12 cellular contexts compared by ENCODE assay signal in genomic region chrX:129553619-129554288, GRCh38. TPM values are rescaled to one million over a fixed set of nuclear protein-coding genes. Genes with fewer than 3 reads are reported as not detected.
DNase-seq lines count a peak whose midpoint lies in the region; ATAC-seq and TF ChIP-seq lines count a peak whose summit lies in the region.
"Had no signal": no experiment of that assay in that cellular context is flagged by ENCODE, and none has a peak within 500 bp of the region (broad histone marks: within the 10 kb centered on the region; RNA-seq: fewer than 3 reads in every experiment).

No MANE protein-coding gene starts in this region.

- H3K36me3 ChIP-seq in OCI-LY7 (ENCODE audit: insufficient read depth, low read length) (peaks cover 19% of the 10 kb centered on the region; the same call in 1 of the 2 replicates), stomach (peaks cover 1 to 23% (median 17%) of the 10 kb centered on the region in 4 donors)
- H3K36me3 ChIP-seq: colonic mucosa had no signal

- POLR2A ChIA-PET in OCI-LY7 (lab: Charles Lee) = interaction anchor here (0.7 to 1.1 kb wide), 2 partner anchors 10 to 474 kb away, joined by 3 read pairs; no protein-coding TSS in a partner anchor

- H3K36me3 Mint-ChIP-seq in chondrocyte (ENCODE audit: low read depth) = peaks cover 37% of the 10 kb centered on the region
- H3K36me3 Mint-ChIP-seq: CD8-positive, alpha-beta memory T cell had no signal

- no peaks in the 10 kb centered on the region for H3K9me3 ChIP-seq in OCI-LY7 (ENCODE audit: low read length)
- H3K9me3 ChIP-seq in stomach = no peaks in the 10 kb centered on the region
- H3K9me3 ChIP-seq: colonic mucosa had no signal

- H3K4me2 ChIP-seq in OCI-LY7 (ENCODE audit: low read length) = peak overlapping the region; percentile 72
- H3K4me2 ChIP-seq: hepatocyte had no signal

- H3K4me3 ChIP-seq in OCI-LY7 (ENCODE audit: low read depth, low read length, poor library complexity, severe bottlenecking) = peak overlapping the region; percentile 24
- no peak overlapping the region for H3K4me3 ChIP-seq in stomach
- H3K4me3 ChIP-seq: colonic mucosa, hepatocyte had no signal

- TF ChIP-seq EP300 in stomach (IDR thresholded peaks at IDR 0.05) = no peak

- intact Hi-C loops in OCI-LY7 (cut with micrococcal nuclease; ENCODE audit: unreplicated experiment) (no loop called here), stomach (cut with DNase I; ENCODE audit: low total_unique reads) (no loop called here)

- CTCF ChIA-PET in OCI-LY7 (lab: Charles Lee; ENCODE audit: unreplicated experiment) = no interaction called here

- TSS peak; percentile 66 for BruUV-seq in OCI-LY7 (replicated peaks; lab: Mats Ljungman, UMichigan)

- TF ChIP-seq POLR2A in stomach (IDR thresholded peaks at IDR 0.05) = no peak

- H3K27ac ChIP-seq in OCI-LY7 (ENCODE audit: low read depth, low read length, poor library complexity, severe bottlenecking) (peak overlapping the region; percentile 52), stomach (no peak overlapping the region)
- H3K27ac ChIP-seq: colonic mucosa, hepatocyte had no signal

- no peaks in the 10 kb centered on the region for H4K20me1 ChIP-seq in OCI-LY7 (ENCODE audit: insufficient read depth, low read length)

- H3K27me3 Mint-ChIP-seq in chondrocyte (ENCODE audit: low read depth) = no peaks in the 10 kb centered on the region

- H3K4me1 ChIP-seq in OCI-LY7 (ENCODE audit: insufficient read depth, low read length, poor library complexity, severe bottlenecking) (peaks cover 24% of the 10 kb centered on the region), stomach (no peaks in the 10 kb centered on the region)
- H3K4me1 ChIP-seq: colonic mucosa had no signal

- H3K79me2 ChIP-seq in OCI-LY7 (ENCODE audit: insufficient read depth, low read depth, low read length) = no peaks in the 10 kb centered on the region

- no peaks in the 10 kb centered on the region for H3K9me2 ChIP-seq in OCI-LY7 (ENCODE audit: insufficient read depth, low read length)

- ATAC-seq in GM18499 (IDR thresholded peaks at IDR 0.05; ENCODE audit: insufficient read depth, unreplicated experiment) = peak; percentile 88
- peak; percentile 97 for ATAC-seq in GM21423 (IDR thresholded peaks at IDR 0.05; ENCODE audit: unreplicated experiment)
- ATAC-seq in HG03103 (IDR thresholded peaks at IDR 0.05; ENCODE audit: low read depth, unreplicated experiment) = peak; percentile 95

- peaks cover 0 to 3% (median 0%) of the 10 kb centered on the region in 3 donors for H3K27me3 ChIP-seq in stomach
- H3K27me3 ChIP-seq: colonic mucosa, hepatocyte had no signal

- H2AFZ ChIP-seq in OCI-LY7 (ENCODE audit: low read length) = peak overlapping the region; percentile 49; the same call in 1 of the 2 replicates
- H2AFZ ChIP-seq: hepatocyte had no signal

- no peak overlapping the region for H3K27ac Mint-ChIP-seq in chondrocyte (ENCODE audit: unreplicated experiment)
- H3K27ac Mint-ChIP-seq: CD8-positive, alpha-beta memory T cell had no signal

- DNase-seq in OCI-LY7 (ENCODE audit: low spot score) (peak; percentile 73), chondrocyte (ENCODE audit: low spot score) (no peak), NCI-H187 (lab: John Stamatoyannopoulos, UW) (no peak), stomach (no peak), nucleus accumbens (lab: John Stamatoyannopoulos, UW) (no peak)
- DNase-seq: activated T-cell treated with anti-CD3 and anti-CD28 coated beads, Interleukin-2, amount 50 U/mL, for 48 hours; CD8-positive, alpha-beta memory T cell; colonic mucosa had no signal

- no peaks in the 10 kb centered on the region for H3K9me3 Mint-ChIP-seq in chondrocyte (ENCODE audit: low read depth)
- H3K9me3 Mint-ChIP-seq: CD8-positive, alpha-beta memory T cell had no signal

- 54 to 83% (median 75%) methylated on average over 3 of the region's 3 CpGs for WGBS in stomach, 5 donors

- peaks cover 13% of the 10 kb centered on the region for H3K4me1 Mint-ChIP-seq in chondrocyte (ENCODE audit: low read depth)
- H3K4me1 Mint-ChIP-seq: CD8-positive, alpha-beta memory T cell had no signal

- no peak overlapping the region for H3K4me3 Mint-ChIP-seq in chondrocyte (ENCODE audit: unreplicated experiment)
- H3K4me3 Mint-ChIP-seq: CD8-positive, alpha-beta memory T cell had no signal

- TF ChIP-seq CTCF in OCI-LY7 (conservative IDR thresholded peaks at IDR 0.05; ENCODE audit: low read length) (no peak), chondrocyte (IDR thresholded peaks at IDR 0.05) (no peak), stomach (IDR thresholded peaks at IDR 0.05) (no peak)

RNA-seq across cellular contexts. Expression of gene OCRL, which starts 13.7 kb away (rescaled TPM):
- 3.1 and 3.3 TPM in 2 replicates for total RNA-seq in OCI-LY7 (2014; rRNA removed; shearing (Covaris generic))
- 6.7 and 8.2 TPM in 2 replicates for total RNA-seq in OCI-LY7 (2022)
- total RNA-seq in chondrocyte = 56.0 to 61.0 TPM (median 58.9 TPM) in 3 replicates
- 10 to 100 TPM; 17.9 to 36.2 (median 23.6) TPM for total RNA-seq in stomach
- 1 to 10 TPM; 7.9 to 8.4 (median 8.2) TPM for polyA plus RNA-seq in stomach

RNA-seq across cellular contexts. Expression of gene SMARCA1, which starts 30.5 kb away (rescaled TPM):
- total RNA-seq in OCI-LY7 (2014; rRNA removed; shearing (Covaris generic)) = not detected in 2 replicates
- total RNA-seq in OCI-LY7 (2022) = 0.19 TPM in 1 of 2 replicates, not detected in the other
- total RNA-seq in chondrocyte = 123 to 126 TPM (median 123 TPM) in 3 replicates
- total RNA-seq in stomach = 10 to 100 TPM; 27.4 to 89.8 (median 39.0) TPM
- polyA plus RNA-seq in stomach = 10 to 100 TPM in 2 of 3 donors, 1 to 10 TPM in 1; 7.9 to 12.8 (median 12.6) TPM

Comparison
In these comparisons a context has a peak if more than half of its experiments do, and no peak if none do; other contexts are left out.
1. RNA of gene SMARCA1, which starts 30.5 kb away (total RNA-seq): 123 to 126 TPM in chondrocyte and 27.4 to 89.8 TPM in stomach; 0.19 TPM in OCI-LY7; every median in the first group is over 10 times any median in the second.
2. Peak in every context shown above with its lines, with median percentiles within 50 percentile points of each other: ATAC-seq.